Comparison of ENCODE assay signal across 17 cellular contexts in the genomic region with DNA sequence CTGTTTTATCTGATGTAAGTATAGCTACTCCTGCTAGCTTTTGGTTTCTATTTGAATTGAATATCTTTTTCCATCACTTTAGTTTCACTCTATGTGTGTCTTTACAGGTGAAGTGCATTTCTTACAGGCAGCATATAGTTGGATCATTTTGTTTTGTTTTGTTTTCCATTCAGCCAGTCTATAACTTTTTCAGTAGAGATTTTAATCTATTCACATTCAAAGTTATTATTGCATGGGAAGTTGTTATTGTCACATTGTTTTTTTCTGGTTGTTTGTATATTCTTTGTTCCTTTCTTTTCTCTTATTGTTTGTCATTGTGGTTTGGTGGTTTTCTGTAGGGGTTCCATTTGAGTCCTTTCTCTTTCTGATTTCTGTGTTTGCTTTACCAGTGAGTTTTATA.
DNase-seq lines count a peak whose midpoint lies in the region; ATAC-seq and TF ChIP-seq lines count a peak whose summit lies in the region.
"Had no signal": no experiment of that assay in that cellular context is flagged by ENCODE, and none has a peak within 500 bp of the region (broad histone marks: within the 10 kb centered on the region; RNA-seq: fewer than 3 reads in every experiment).

No MANE protein-coding gene starts in this region.

- H3K27ac Mint-ChIP-seq in stimulated activated naive CD8-positive, alpha-beta T cell treated with anti-CD3 and anti-CD28 coated beads, Interleukin-15, Interleukin-2, amounts not matched to agents 100 ng/mL and 50 ng/mL, for 24 hours: peak overlapping the region; percentile 12
- H3K27ac Mint-ChIP-seq: stimulated activated naive B cell treated with anti-CD40 and anti-IgM and Interleukin-4, amounts not matched to agents 10 μg/mL and 1 μg/mL and 100 μg/mL, for 72 hours had no signal

- ATAC-seq in stimulated activated naive CD8-positive, alpha-beta T cell treated with anti-CD3 and anti-CD28 coated beads, Interleukin-15, Interleukin-2, amounts not matched to agents 100 U/mL and 50 U/mL, for 24 hours: no peak
- peak; percentile 87 for ATAC-seq in HG02588 (IDR thresholded peaks at IDR 0.05; ENCODE audit: unreplicated experiment)
- ATAC-seq in HG03280 (IDR thresholded peaks at IDR 0.05; ENCODE audit: unreplicated experiment): peak; percentile 88
- ATAC-seq: heart right ventricle; PC-3; stimulated activated naive B cell treated with anti-CD40 and anti-IgM and Interleukin-4, amounts not matched to agents 10 μg/mL and 1 μg/mL and 100 μg/mL, for 72 hours had no signal

- no peak for TF ChIP-seq CTCF in BE2C (IDR thresholded peaks at IDR 0.05; ENCODE audit: low read depth, low read length)

- no peaks in the 10 kb centered on the region for H3K27me3 ChIP-seq in BE2C
- H3K27me3 ChIP-seq: heart right ventricle had no signal

- H3K27me3 Mint-ChIP-seq in stimulated activated naive CD8-positive, alpha-beta T cell treated with anti-CD3 and anti-CD28 coated beads, Interleukin-15, Interleukin-2, amounts not matched to agents 100 ng/mL and 50 ng/mL, for 24 hours: no peaks in the 10 kb centered on the region
- H3K27me3 Mint-ChIP-seq: stimulated activated naive B cell treated with anti-CD40 and anti-IgM and Interleukin-4, amounts not matched to agents 10 μg/mL and 1 μg/mL and 100 μg/mL, for 72 hours had no signal

- DNase-seq in stimulated activated naive CD8-positive, alpha-beta T cell treated with anti-CD3 and anti-CD28 coated beads, Interleukin-15, Interleukin-2, amounts not matched to agents 100 U/mL and 50 U/mL, for 24 hours: no peak
- DNase-seq in inferior parietal cortex (ENCODE audit: extremely low spot score) (no peak), NCI-H2029 (lab: John Stamatoyannopoulos, UW) (no peak), BE2C (no peak)
- DNase-seq in activated naive CD4-positive, alpha-beta T cell treated with Interleukin-2 at 50 U/mL for 16 hours: no peak
- DNase-seq: DMS79; effector CD8-positive, alpha-beta T cell; heart right ventricle; NCI-H146; nucleus accumbens; PC-3; stimulated activated naive B cell treated with anti-CD40 and anti-IgM and Interleukin-4, amounts not matched to agents 10 μg/mL and 1 μg/mL and 100 μg/mL, for 72 hours; T-helper 9 cell had no signal

- H3K9me3 ChIP-seq in BE2C: no peaks in the 10 kb centered on the region
- H3K9me3 ChIP-seq: heart right ventricle had no signal

- H3K4me3 ChIP-seq in BE2C (ENCODE audit: low read depth, low read length): no peak overlapping the region
- H3K4me3 ChIP-seq: heart right ventricle, lung had no signal

- no peak overlapping the region for H3K4me3 Mint-ChIP-seq in stimulated activated naive CD8-positive, alpha-beta T cell treated with anti-CD3 and anti-CD28 coated beads, Interleukin-15, Interleukin-2, amounts not matched to agents 100 ng/mL and 50 ng/mL, for 24 hours
- H3K4me3 Mint-ChIP-seq: stimulated activated naive B cell treated with anti-CD40 and anti-IgM and Interleukin-4, amounts not matched to agents 10 μg/mL and 1 μg/mL and 100 μg/mL, for 72 hours had no signal

- H3K9me3 Mint-ChIP-seq in stimulated activated naive CD8-positive, alpha-beta T cell treated with anti-CD3 and anti-CD28 coated beads, Interleukin-15, Interleukin-2, amounts not matched to agents 100 ng/mL and 50 ng/mL, for 24 hours: no peaks in the 10 kb centered on the region

- H3K36me3 ChIP-seq in BE2C: no peaks in the 10 kb centered on the region
- H3K36me3 ChIP-seq: heart right ventricle had no signal

- H3K36me3 Mint-ChIP-seq in stimulated activated naive CD8-positive, alpha-beta T cell treated with anti-CD3 and anti-CD28 coated beads, Interleukin-15, Interleukin-2, amounts not matched to agents 100 ng/mL and 50 ng/mL, for 24 hours (ENCODE audit: low read depth): no peaks in the 10 kb centered on the region
- H3K36me3 Mint-ChIP-seq: stimulated activated naive B cell treated with anti-CD40 and anti-IgM and Interleukin-4, amounts not matched to agents 10 μg/mL and 1 μg/mL and 100 μg/mL, for 72 hours had no signal

- no peaks in the 10 kb centered on the region for H3K4me1 ChIP-seq in BE2C

- peaks cover 3% of the 10 kb centered on the region for H3K4me1 Mint-ChIP-seq in stimulated activated naive CD8-positive, alpha-beta T cell treated with anti-CD3 and anti-CD28 coated beads, Interleukin-15, Interleukin-2, amounts not matched to agents 100 ng/mL and 50 ng/mL, for 24 hours (ENCODE audit: low read depth)
- H3K4me1 Mint-ChIP-seq: stimulated activated naive B cell treated with anti-CD40 and anti-IgM and Interleukin-4, amounts not matched to agents 10 μg/mL and 1 μg/mL and 100 μg/mL, for 72 hours had no signal
